8 cellular contexts compared by ENCODE assay signal in the genomic region with DNA sequence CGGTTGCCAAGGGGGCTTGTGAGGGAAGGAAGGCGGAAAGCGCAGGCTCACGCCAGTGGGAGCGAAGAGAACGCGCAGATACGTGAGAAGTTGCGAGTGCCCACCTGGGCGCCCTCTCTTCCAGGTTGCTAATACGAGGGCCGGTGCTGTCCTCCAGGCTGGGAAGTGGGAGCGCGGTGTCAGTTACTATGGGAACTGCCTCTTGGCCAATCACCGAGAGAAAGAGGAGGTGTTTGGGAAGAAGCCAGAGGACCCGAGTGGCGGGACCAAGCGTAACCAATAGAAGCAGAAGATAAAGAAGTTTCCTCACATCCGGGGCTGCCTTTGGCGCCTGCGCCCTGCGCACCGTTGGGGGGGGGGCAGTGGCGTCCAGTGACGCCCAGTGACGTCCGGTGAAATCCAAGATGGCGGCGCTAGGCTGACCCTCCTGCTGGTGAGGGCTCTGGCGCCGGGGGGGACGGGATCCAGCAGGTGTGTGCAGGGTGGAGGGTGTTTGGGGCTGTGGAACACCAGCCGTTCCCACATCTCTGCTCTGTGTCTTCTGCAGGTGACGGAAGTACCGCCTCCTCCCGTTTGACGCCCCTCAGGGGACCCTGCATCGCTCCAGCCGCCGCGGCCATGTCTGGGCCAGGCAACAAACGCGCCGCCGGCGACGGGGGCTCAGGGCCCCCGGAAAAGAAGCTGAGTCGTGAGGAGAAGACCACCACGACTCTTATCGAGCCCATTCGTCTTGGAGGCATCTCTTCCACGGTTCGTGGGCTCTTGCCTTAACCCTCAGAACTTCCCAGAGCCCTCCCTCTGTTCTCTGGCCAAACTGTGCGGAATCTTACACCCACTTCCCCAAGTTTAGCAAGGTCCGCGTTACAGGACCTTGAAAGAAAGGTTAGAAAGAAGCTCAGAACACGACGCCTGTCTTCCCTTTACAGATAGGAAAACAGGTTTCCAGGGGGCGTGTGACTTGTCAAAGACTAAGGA. TPM values are rescaled to one million over a fixed set of nuclear protein-coding genes. Genes with fewer than 3 reads are reported as not detected.
A peak's percentile ranks its signal among the peaks of the same experiment; 100 is the strongest.
DNase-seq lines count a peak whose midpoint lies in the region; ATAC-seq and TF ChIP-seq lines count a peak whose summit lies in the region.

Gene CFAP119, minus strand, starts transcription at position 135 of the 975 bp plus-strand sequence. CDS start 314 bp downstream, outside the sequence.
Gene RNF40, plus strand, starts transcription at position 395 of the 975 bp plus-strand sequence. Its CDS starts 224 bp downstream, at position 619.

- 0 out of 2 replicates have a peak, but pooled peaks cover 4% of the 10 kb centered on the region for H3K9me1 ChIP-seq in IMR-90 (ENCODE audit: insufficient read depth, low read length)

- peak within 1 kb of the TSS; percentile 78 to 96 for H4K8ac ChIP-seq in IMR-90 (ENCODE audit: low read depth in 2 of 2, low read length in 2 of 2)

- peak within 1 kb of the TSS; percentile 92 for H3K9ac ChIP-seq in IMR-90 (ENCODE audit: low read depth, low read length)

- no peak within 1 kb of the TSS for H2BK20ac ChIP-seq in IMR-90 (ENCODE audit: low read depth, low read length)

- H3K4me3 ChIP-seq in IMR-90 (ENCODE audit: insufficient read depth, low read depth, low read length) = peak within 1 kb of the TSS; percentile 86
- H3K4me3 ChIP-seq in OCI-LY7 (ENCODE audit: low read depth, low read length, poor library complexity, severe bottlenecking) = peak within 1 kb of the TSS; percentile 84
- H3K4me3 ChIP-seq in mononuclear cell (ENCODE audit: low read length) = peak within 1 kb of the TSS; percentile 78

- peak within 1 kb of the TSS; percentile 37; the same call in 1 of the 2 replicates for H4K5ac ChIP-seq in IMR-90 (ENCODE audit: low read depth, low read length)

- 1% methylated on average over 16 of the region's 60 CpGs; no CpG with 5 or more reads in 1 of the 2 experiments for WGBS in IMR-90 (ENCODE audit: extremely low coverage in 2 of 2, insufficient read length in 1 of 2), 2 experiments

- ATAC-seq in GM21529 (IDR thresholded peaks at IDR 0.05; ENCODE audit: unreplicated experiment) = peak; percentile 84
- ATAC-seq in IMR-90 (ENCODE audit: low read depth) = peak; percentile 96

- peaks cover 20 to 55% of the 10 kb centered on the region in 2 experiments for H3K79me1 ChIP-seq in IMR-90 (ENCODE audit: low read depth in 1 of 2, low read length in 2 of 2)

- peaks cover 20% of the 10 kb centered on the region; the same call in 1 of the 2 replicates for H3K79me2 ChIP-seq in OCI-LY7 (ENCODE audit: insufficient read depth, low read depth, low read length)

- H2AFZ ChIP-seq in IMR-90 (replicated peaks; ENCODE audit: low read length, poor library complexity) (peak within 1 kb of the TSS; percentile 100), OCI-LY7 (ENCODE audit: low read length) (peak within 1 kb of the TSS; percentile 65; the same call in 1 of the 2 replicates)

- H2BK5ac ChIP-seq in IMR-90 (ENCODE audit: low read depth, low read length, poor library complexity, severe bottlenecking) = peak within 1 kb of the TSS; percentile 72

- TF ChIP-seq CTCF in IMR-90 (conservative IDR thresholded peaks at IDR 0.05; ENCODE audit: low read depth, low read length) (no peak), OCI-LY7 (conservative IDR thresholded peaks at IDR 0.05; ENCODE audit: low read length) (no peak)

- CTCF ChIA-PET in IMR-90 (lab: Yijun Ruan, JAX) = no interaction called here
- CTCF ChIA-PET in OCI-LY7 (lab: Charles Lee; ENCODE audit: unreplicated experiment) = no interaction called here

- H3K27ac ChIP-seq in IMR-90 (ENCODE audit: insufficient read depth, low read length) = peak within 1 kb of the TSS; percentile 89
- H3K27ac ChIP-seq in OCI-LY7 (ENCODE audit: low read depth, low read length, poor library complexity, severe bottlenecking) = peak within 1 kb of the TSS; percentile 57
- peak within 1 kb of the TSS; percentile 63 for H3K27ac ChIP-seq in epithelial cell of prostate

- H3K36me3 ChIP-seq in IMR-90 (ENCODE audit: control insufficient read depth, insufficient read depth, low read length) = peaks cover 35% of the 10 kb centered on the region
- H3K36me3 ChIP-seq in OCI-LY7 (ENCODE audit: insufficient read depth, low read length) = peaks cover 70% of the 10 kb centered on the region

- peak within 1 kb of the TSS; percentile 95 for H3K4me2 ChIP-seq in IMR-90 (ENCODE audit: low read depth, low read length)
- peak within 1 kb of the TSS; percentile 95 for H3K4me2 ChIP-seq in OCI-LY7 (ENCODE audit: low read length)

- peak; percentile 88 for TF ChIP-seq POLR2A in IMR-90 (IDR thresholded peaks at IDR 0.05; ENCODE audit: low read depth, low read length)

- peak within 1 kb of the TSS; percentile 83 for H4K91ac ChIP-seq in IMR-90 (ENCODE audit: insufficient read depth, low read depth, low read length)

- no peaks in the 10 kb centered on the region for H3K9me2 ChIP-seq in OCI-LY7 (ENCODE audit: insufficient read depth, low read length)

- in situ Hi-C loops in IMR-90 (cut with MboI; ENCODE audit: low sequenced_read_pairs) = no loop called here

- dilution Hi-C loops in IMR-90 (cut with HindIII; ENCODE audit: low sequenced_read_pairs, unreplicated experiment) = no loop called here

- H3K27me3 ChIP-seq in IMR-90 (ENCODE audit: control insufficient read depth, insufficient read depth, low read length) (no peaks in the 10 kb centered on the region), mononuclear cell (ENCODE audit: insufficient read depth, low read length) (no peaks in the 10 kb centered on the region)

- peak; percentile 97 for DNase-seq in DMS114 treated with DMSO at 0.1 percent for 48 hours (lab: John Stamatoyannopoulos, UW; ENCODE audit: unreplicated experiment)
- DNase-seq in IMR-90 = peak; percentile 97
- DNase-seq in OCI-LY7 (ENCODE audit: low spot score) = peak; percentile 93
- peak; percentile 76 for DNase-seq in activated T-cell treated with anti-CD3 and anti-CD28 coated beads for 4 hours
- peak; percentile 85 for DNase-seq in epithelial cell of prostate (ENCODE audit: low read depth, low spot score)
- peak; percentile 89 to 92 for DNase-seq in stimulated activated CD8-positive, alpha-beta memory T cell treated with anti-CD3 and anti-CD28 coated beads, Interleukin-2, amount 100 ng/mL, for 48 hours (ENCODE audit: low read depth in 2 of 2)

- H3K9me3 ChIP-seq in IMR-90 (ENCODE audit: control insufficient read depth, insufficient read depth, low read length) = no peaks in the 10 kb centered on the region
- H3K9me3 ChIP-seq in OCI-LY7 (ENCODE audit: low read length) = no peaks in the 10 kb centered on the region
- H3K9me3 ChIP-seq in mononuclear cell (ENCODE audit: low read depth, low read length) = no peaks in the 10 kb centered on the region

- H2AK5ac ChIP-seq in IMR-90 (ENCODE audit: low read depth, low read length) = peak within 1 kb of the TSS; percentile 96

- H3K4me1 ChIP-seq in IMR-90 (ENCODE audit: control insufficient read depth, insufficient read depth, low read length) = peaks cover 12% of the 10 kb centered on the region
- H3K4me1 ChIP-seq in OCI-LY7 (ENCODE audit: insufficient read depth, low read length, poor library complexity, severe bottlenecking) = peaks cover 50% of the 10 kb centered on the region
- H3K4me1 ChIP-seq in mononuclear cell (ENCODE audit: insufficient read depth, low read length) = peaks cover 55% of the 10 kb centered on the region

- H3K23ac ChIP-seq in IMR-90 (ENCODE audit: low read depth, low read length) = peak within 1 kb of the TSS; percentile 82

- H3K18ac ChIP-seq in IMR-90 (ENCODE audit: low read depth, low read length) = no peak within 1 kb of the TSS

- no TSS peak for BruUV-seq in IMR-90 (replicated peaks; lab: Mats Ljungman, UMichigan)
- BruUV-seq in OCI-LY7 (replicated peaks; lab: Mats Ljungman, UMichigan) = TSS peak; percentile 82

- peak within 1 kb of the TSS; percentile 94 for H3K14ac ChIP-seq in IMR-90 (replicated peaks; ENCODE audit: low read depth, low read length)

- peak within 1 kb of the TSS; percentile 80 for H3K56ac ChIP-seq in IMR-90 (ENCODE audit: extremely low read depth, insufficient read depth, low read length)

- H4K20me1 ChIP-seq in IMR-90 (ENCODE audit: insufficient read depth, low read length) (peaks cover 17% of the 10 kb centered on the region), OCI-LY7 (ENCODE audit: insufficient read depth, low read length) (no peaks in the 10 kb centered on the region)

- intact Hi-C loops in IMR-90 (cut with micrococcal nuclease) = loop anchor here (5.0 kb wide), 1 partner anchor 160 kb away; the partner anchor contains the start of gene FBXL19
- intact Hi-C loops in OCI-LY7 (cut with micrococcal nuclease; ENCODE audit: unreplicated experiment) = loop anchor here (1.0 to 2.0 kb wide), 3 partner anchors 13 to 160 kb away; partner anchors contain the start of genes FBRS and PHKG2

- POLR2A ChIA-PET in IMR-90 (lab: Charles Lee; ENCODE audit: unreplicated experiment) (interaction anchor here (0.6 kb wide), 1 partner anchor 11 kb away, joined by 7 read pairs; no protein-coding TSS in a partner anchor), OCI-LY7 (lab: Charles Lee) (interaction anchor here (0.6 to 1.0 kb wide), 2 partner anchors 14 to 107 kb away, joined by 4 to 5 read pairs; partner anchors contain the start of gene PHKG2)

- H3K4ac ChIP-seq in IMR-90 (ENCODE audit: low read depth, low read length) = peak within 1 kb of the TSS; percentile 79

- H2BK120ac ChIP-seq in IMR-90 (ENCODE audit: low read depth, low read length) = no peak within 1 kb of the TSS; the same call in 1 of the 2 replicates

- H2BK15ac ChIP-seq in IMR-90 (ENCODE audit: low read depth, low read length) = no peak within 1 kb of the TSS

- H2AK9ac ChIP-seq in IMR-90 (replicated peaks; ENCODE audit: low read depth, low read length, poor library complexity) = peak within 1 kb of the TSS; percentile 99

- TF ChIP-seq RAD21 in IMR-90 (IDR thresholded peaks at IDR 0.05; ENCODE audit: low read length) = no peak

TF ChIP-seq in IMR-90, 13 proteins besides CTCF, POLR2A, EP300 and RAD21 (continues in another document):
- peak; percentile 85 for TF ChIP-seq CEBPB (IDR thresholded peaks at IDR 0.05; ENCODE audit: low read depth, low read length)

RNA-seq across cellular contexts. Expression of gene CFAP119, which starts in this region (rescaled TPM):
- total RNA-seq in IMR-90 (2012; rRNA removed) (0.90 and 1.7 TPM in 2 replicates), OCI-LY7 (2022) (25.0 and 27.4 TPM in 2 replicates), mononuclear cell (2.2 TPM)
- 7.6 and 8.8 TPM in 2 replicates for polyA plus RNA-seq in IMR-90 (2012; rRNA removed)
- 5.0 and 5.2 TPM in 2 replicates for polyA plus RNA-seq in IMR-90 (2012; cell fraction: cytosol; rRNA removed)
- polyA plus RNA-seq in IMR-90 (2012; cell fraction: nucleus; rRNA removed; ENCODE audit: low replicate concordance) = 47.8 and 56.3 TPM in 2 replicates
- total RNA-seq in OCI-LY7 (2014; rRNA removed; shearing (Covaris generic)) = 20.7 and 27.4 TPM in 2 replicates

RNA-seq across cellular contexts. Expression of gene RNF40, which starts in this region (rescaled TPM):
- total RNA-seq in IMR-90 (2012; rRNA removed) (63.9 and 72.4 TPM in 2 replicates), OCI-LY7 (2022) (108 and 120 TPM in 2 replicates), mononuclear cell (44.1 TPM)
- 46.7 and 49.7 TPM in 2 replicates for polyA plus RNA-seq in IMR-90 (2012; rRNA removed)
- 22.2 and 29.2 TPM in 2 replicates for polyA plus RNA-seq in IMR-90 (2012; cell fraction: cytosol; rRNA removed)
- polyA plus RNA-seq in IMR-90 (2012; cell fraction: nucleus; rRNA removed; ENCODE audit: low replicate concordance) = 74.3 and 98.0 TPM in 2 replicates
- 54.8 and 70.5 TPM in 2 replicates for total RNA-seq in OCI-LY7 (2014; rRNA removed; shearing (Covaris generic))

Comparison
In these comparisons a context has a peak if more than half of its experiments do, and no peak if none do; other contexts are left out.
1. Peak in every context shown above with its lines: DNase-seq, ATAC-seq, H3K4me3 ChIP-seq and H3K27ac ChIP-seq.